Comparison of ENCODE assay signal across 15 cellular contexts in genomic region chr1:108141604-108142003, GRCh38. TPM values are rescaled to one million over a fixed set of nuclear protein-coding genes. Genes with fewer than 3 reads are reported as not detected.
A peak's percentile ranks its signal among the peaks of the same experiment; 100 is the strongest.
DNase-seq lines count a peak whose midpoint lies in the region; ATAC-seq and TF ChIP-seq lines count a peak whose summit lies in the region.
"Had no signal": no experiment of that assay in that cellular context is flagged by ENCODE, and none has a peak within 500 bp of the region (broad histone marks: within the 10 kb centered on the region; RNA-seq: fewer than 3 reads in every experiment).

No MANE protein-coding gene starts in this region.

- H3K4me1 ChIP-seq in esophagus squamous epithelium: peaks cover 0 to 10% (median 0%) of the 10 kb centered on the region in 3 donors
- H3K4me1 ChIP-seq in aorta (ENCODE audit: control insufficient read depth in 1 of 2, insufficient read depth in 2 of 2, low read length in 2 of 2): peaks cover 0 to 6% of the 10 kb centered on the region in 2 donors
- H3K4me1 ChIP-seq: HAP-1, psoas muscle had no signal

- H3K36me3 ChIP-seq in esophagus squamous epithelium: peaks cover 3 to 55% (median 8%) of the 10 kb centered on the region in 3 donors
- peaks cover 0 to 5% of the 10 kb centered on the region in 2 donors for H3K36me3 ChIP-seq in aorta (ENCODE audit: control insufficient read depth in 1 of 2, insufficient read depth in 2 of 2, low read length in 1 of 2)

- no peak for TF ChIP-seq CTCF in HL-60 (IDR thresholded peaks at IDR 0.05; ENCODE audit: insufficient read depth, low read length)
- TF ChIP-seq CTCF in epithelial cell of esophagus (IDR thresholded peaks at IDR 0.05; ENCODE audit: insufficient read depth, low read depth, low read length, missing control alignments): no peak
- TF ChIP-seq CTCF in osteocyte (IDR thresholded peaks at IDR 0.05): no peak
- no peak for TF ChIP-seq CTCF in esophagus squamous epithelium (IDR thresholded peaks at IDR 0.05)

- ATAC-seq in HG02763 (IDR thresholded peaks at IDR 0.05; ENCODE audit: unreplicated experiment) (no peak), aorta (ENCODE audit: low FRiP score) (no peak)
- ATAC-seq: left cardiac atrium, psoas muscle had no signal

- intact Hi-C loops in esophagus squamous epithelium (cut with DNase I): no loop called here
- intact Hi-C loops in aorta (cut with DNase I): loop anchor here in 1 of 2 donors (5.0 kb wide), 1 partner anchor 61 kb away; the partner anchor contains the start of gene SLC25A24

- no peaks in the 10 kb centered on the region for H3K9me3 ChIP-seq in esophagus squamous epithelium
- no peaks in the 10 kb centered on the region for H3K9me3 ChIP-seq in aorta (ENCODE audit: control insufficient read depth, low read length)
- H3K9me3 ChIP-seq: HAP-1, psoas muscle had no signal

- H3K4me3 Mint-ChIP-seq in osteocyte (ENCODE audit: unreplicated experiment): no peak overlapping the region

- H3K9me3 Mint-ChIP-seq in osteocyte (ENCODE audit: unreplicated experiment): peaks cover 5% of the 10 kb centered on the region

- H3K27me3 ChIP-seq in HL-60 (ENCODE audit: insufficient read depth, poor library complexity, severe bottlenecking): no peaks in the 10 kb centered on the region
- no peaks in the 10 kb centered on the region for H3K27me3 ChIP-seq in esophagus squamous epithelium
- no peaks in the 10 kb centered on the region for H3K27me3 ChIP-seq in aorta (ENCODE audit: control insufficient read depth in 1 of 2, insufficient read depth in 2 of 2, low read length in 1 of 2)

- peaks cover 54% of the 10 kb centered on the region for H3K36me3 Mint-ChIP-seq in osteocyte (ENCODE audit: unreplicated experiment)

- H3K27ac Mint-ChIP-seq in osteocyte (ENCODE audit: unreplicated experiment): peak overlapping the region; percentile 79

- no peaks in the 10 kb centered on the region for H3K27me3 Mint-ChIP-seq in osteocyte (ENCODE audit: unreplicated experiment)

- DNase-seq in HL-60 (ENCODE audit: low read depth in 1 of 2, low spot score in 1 of 2) (peak in 1 of 2 experiments; percentile 50), RPMI7951 (ENCODE audit: low read depth) (peak; percentile 34), epithelial cell of esophagus (ENCODE audit: low read depth) (peak; percentile 69), osteocyte (ENCODE audit: extremely low spot score, unreplicated experiment) (no peak), esophagus squamous epithelium (lab: John Stamatoyannopoulos, UW) (no peak), aorta (no peak)
- DNase-seq: activated CD4-positive, alpha-beta T cell treated with anti-CD3 and anti-CD28 coated beads, Interleukin-2, amount 50 U/mL, for 48 hours; left cardiac atrium; NCI-H1930; NCI-H69; psoas muscle; SHP77; T1000 had no signal

- WGBS in esophagus squamous epithelium, 2 donors: 58 to 66% methylated on average over 3 of the region's 3 CpGs
- WGBS in aorta, 2 donors: 84 to 86% methylated on average over 3 of the region's 3 CpGs

- no peak for TF ChIP-seq POLR2A in esophagus squamous epithelium (IDR thresholded peaks at IDR 0.05)

- peak overlapping the region; percentile 61 for H3K27ac ChIP-seq in HL-60 (replicated peaks)
- H3K27ac ChIP-seq in esophagus squamous epithelium: no peak overlapping the region
- H3K27ac ChIP-seq in aorta (ENCODE audit: low read depth in 1 of 2, low read length in 2 of 2): no peak overlapping the region
- H3K27ac ChIP-seq: psoas muscle had no signal

- no peak overlapping the region for H3K4me3 ChIP-seq in HL-60 (replicated peaks; ENCODE audit: insufficient read depth, low read length)
- no peak overlapping the region for H3K4me3 ChIP-seq in epithelial cell of esophagus (ENCODE audit: low read length)
- no peak overlapping the region for H3K4me3 ChIP-seq in esophagus squamous epithelium
- H3K4me3 ChIP-seq in aorta (ENCODE audit: low read length in 2 of 2): no peak overlapping the region
- H3K4me3 ChIP-seq: HAP-1, psoas muscle had no signal

- peaks cover 22% of the 10 kb centered on the region for H3K4me1 Mint-ChIP-seq in osteocyte (ENCODE audit: unreplicated experiment)

RNA-seq across cellular contexts. Expression of gene SLC25A24, which starts 58.5 kb away (rescaled TPM):
- 70.3 and 86.8 TPM in 2 replicates for total RNA-seq in RPMI7951 (2014; rRNA removed; shearing (Covaris generic))
- 40.4 and 41.3 TPM in 2 replicates for total RNA-seq in osteocyte
- 10 to 100 TPM; 11.8 to 35.7 (median 28.8) TPM for total RNA-seq in esophagus squamous epithelium
- 10 to 100 TPM; 26.5 to 28.1 TPM for total RNA-seq in aorta
- polyA plus RNA-seq in aorta: 10 to 100 TPM; 15.0 to 19.3 TPM

Comparison
In these comparisons a context has a peak if more than half of its experiments do, and no peak if none do; other contexts are left out.
1. DNase-seq: peak in RPMI7951 (single experiment) and epithelial cell of esophagus (single experiment); none in osteocyte (single experiment), esophagus squamous epithelium (single experiment) and aorta (0 of 2).